Comparison of ENCODE assay signal across 8 cellular contexts in the genomic region with DNA sequence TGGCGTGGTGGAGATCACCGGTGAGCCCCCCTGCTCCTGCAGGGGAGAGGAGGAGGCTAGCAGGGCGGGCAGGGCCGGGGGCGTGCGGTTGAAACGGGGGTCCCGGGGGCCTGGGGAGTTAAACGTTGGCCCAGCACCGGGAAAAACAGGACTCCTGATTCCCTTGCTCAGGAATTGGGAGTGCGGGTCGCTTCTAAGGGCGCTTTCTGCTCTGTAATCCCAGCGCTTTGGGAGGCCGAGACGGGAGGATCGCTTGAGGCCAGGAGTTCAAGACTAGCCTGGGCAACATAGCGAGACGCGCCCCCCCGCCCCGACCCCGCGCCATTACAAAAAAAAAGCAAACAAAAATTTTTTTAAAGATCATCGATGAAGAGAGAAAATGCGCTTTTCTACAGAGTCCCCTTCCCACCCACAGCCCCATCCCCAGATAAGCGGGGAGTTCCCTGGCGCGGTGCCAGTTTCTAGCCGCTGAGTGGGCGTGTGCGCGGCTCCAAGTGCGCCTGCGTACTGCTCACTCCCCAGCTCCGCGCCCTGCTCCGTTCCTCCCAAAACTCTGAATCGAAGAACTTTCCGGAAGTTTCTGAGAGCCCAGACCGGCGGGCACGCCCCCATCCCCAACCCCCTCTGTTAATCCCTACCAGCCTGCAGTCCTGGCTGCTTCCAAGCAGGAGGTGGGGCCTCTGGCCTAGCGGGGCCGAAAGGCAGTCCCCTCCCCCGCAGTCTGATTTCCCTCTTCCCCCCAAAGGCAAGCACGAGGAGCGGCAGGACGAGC. TPM values are rescaled to one million over a fixed set of nuclear protein-coding genes. Genes with fewer than 3 reads are reported as not detected.
DNase-seq lines count a peak whose midpoint lies in the region; ATAC-seq and TF ChIP-seq lines count a peak whose summit lies in the region.

No MANE protein-coding gene starts in this region.

- no peaks in the 10 kb centered on the region for H3K36me3 Mint-ChIP-seq in activated B cell treated with CpG ODN at 0.5 μM for 24 hours (ENCODE audit: low read depth)
- H3K36me3 Mint-ChIP-seq in immature natural killer cell = no peaks in the 10 kb centered on the region

- H3K36me3 ChIP-seq in mammary epithelial cell (ENCODE audit: insufficient read depth, low read length) (peaks cover 2% of the 10 kb centered on the region), smooth muscle cell (ENCODE audit: low read depth) (no peaks in the 10 kb centered on the region)

- TF ChIP-seq CTCF in activated B cell treated with CpG ODN at 0.5 μM for 24 hours (IDR thresholded peaks at IDR 0.05) (no peak), mammary epithelial cell (conservative IDR thresholded peaks at IDR 0.05 in 1 of 2, IDR thresholded peaks at IDR 0.05 in 1 of 2; ENCODE audit: extremely low read depth in 1 of 2, insufficient read depth in 1 of 2, low read depth in 1 of 2, low read length in 2 of 2) (no peak), smooth muscle cell (IDR thresholded peaks at IDR 0.05; ENCODE audit: borderline replicate concordance, insufficient read depth, poor library complexity, severe bottlenecking) (no peak)

- POLR2A ChIA-PET in activated B cell treated with CpG ODN at 0.5 μM for 24 hours (lab: Charles Lee) = interaction anchor here (0.5 to 2.3 kb wide), 5 partner anchors 9 to 1931 kb away, joined by 3 to 14 read pairs (median 9); a partner anchor contains a TSS

- no peaks in the 10 kb centered on the region for H3K27me3 Mint-ChIP-seq in activated B cell treated with CpG ODN at 0.5 μM for 24 hours
- peaks cover 2 to 4% (median 3%) of the 10 kb centered on the region in 3 donors for H3K27me3 Mint-ChIP-seq in immature natural killer cell (ENCODE audit: low read depth in 3 of 3)

- H3K9me3 Mint-ChIP-seq in activated B cell treated with CpG ODN at 0.5 μM for 24 hours (peaks cover 2% of the 10 kb centered on the region), immature natural killer cell (no peaks in the 10 kb centered on the region)

- H2AFZ ChIP-seq in mammary epithelial cell (ENCODE audit: low read depth, low read length) (peak overlapping the region; percentile 73), smooth muscle cell (ENCODE audit: low read depth) (no peak overlapping the region)

- no TSS peak for BruUV-seq in mammary epithelial cell (replicated peaks; lab: Mats Ljungman, UMichigan)

- CTCF ChIA-PET in activated B cell treated with CpG ODN at 0.5 μM for 24 hours (lab: Charles Lee) (interaction anchor here (1.0 to 1.9 kb wide), 2 partner anchors 11 to 15 kb away, joined by 3 to 8 read pairs; no protein-coding TSS in a partner anchor), mammary epithelial cell (lab: Charles Lee; ENCODE audit: low non-redundant PET) (interaction anchor here (0.7 kb wide), 1 partner anchor 11 kb away, joined by 7 read pairs; no protein-coding TSS in a partner anchor)

- in situ Hi-C loops in mammary epithelial cell (cut with MboI; ENCODE audit: low sequenced_read_pairs in 2 of 2) = loop anchor here in 1 of 2 donors (25.0 kb wide), 2 partner anchors 241 to 441 kb away; no protein-coding TSS in a partner anchor

- peaks cover 21% of the 10 kb centered on the region for H3F3A ChIP-seq in smooth muscle cell (ENCODE audit: low read depth)

- H3K4me3 Mint-ChIP-seq in activated B cell treated with CpG ODN at 0.5 μM for 24 hours (peak overlapping the region; percentile 90), immature natural killer cell (peak overlapping the region; percentile 88 to 94 (median 91))

- H3K4me1 Mint-ChIP-seq in activated B cell treated with CpG ODN at 0.5 μM for 24 hours (peaks cover 13% of the 10 kb centered on the region), immature natural killer cell (peaks cover 15 to 19% of the 10 kb centered on the region in 2 donors)

- H3K9ac ChIP-seq in mammary epithelial cell (ENCODE audit: insufficient read depth, low read length) (peak overlapping the region; percentile 70), smooth muscle cell (ENCODE audit: low read depth) (peak overlapping the region; percentile 88)

- H3K27me3 ChIP-seq in mammary epithelial cell (ENCODE audit: insufficient read depth, low read length) = no peaks in the 10 kb centered on the region
- no peaks in the 10 kb centered on the region for H3K27me3 ChIP-seq in smooth muscle cell (ENCODE audit: low read depth)

- intact Hi-C loops in activated B cell treated with CpG ODN at 0.5 μM for 24 hours (cut with micrococcal nuclease) (loop anchor here (1.0 to 5.0 kb wide), 3 partner anchors 11 to 311 kb away; a partner anchor contains a TSS), mammary epithelial cell (cut with micrococcal nuclease) (loop anchor here (5.0 kb wide), 1 partner anchor 426 kb away; a partner anchor contains a TSS)

- H4K20me1 ChIP-seq in mammary epithelial cell (ENCODE audit: insufficient read depth, low read length) (no peaks in the 10 kb centered on the region), smooth muscle cell (ENCODE audit: low read depth) (peaks cover 19% of the 10 kb centered on the region)

- H3K9me3 ChIP-seq in mammary epithelial cell (replicated peaks; ENCODE audit: insufficient read depth, low read length) (no peaks in the 10 kb centered on the region), smooth muscle cell (replicated peaks; ENCODE audit: low read depth) (no peaks in the 10 kb centered on the region)

- peaks cover 52% of the 10 kb centered on the region for H3K4me1 ChIP-seq in mammary epithelial cell (ENCODE audit: insufficient read depth, low read length)
- peaks cover 16% of the 10 kb centered on the region for H3K4me1 ChIP-seq in smooth muscle cell (ENCODE audit: low read depth)

- peak; percentile 88 for DNase-seq in CMK (ENCODE audit: low read depth)
- peak; percentile 55 for DNase-seq in NCI-H1694 treated with DMSO at 0.1 percent for 48 hours (lab: John Stamatoyannopoulos, UW)
- peak; percentile 72 for DNase-seq in activated B cell treated with CpG ODN at 0.5 μM for 24 hours
- DNase-seq in mammary epithelial cell = peak; percentile 81
- DNase-seq in immature natural killer cell = peak; percentile 50 to 63 (median 59)
- peak; percentile 68 for DNase-seq in smooth muscle cell (lab: John Stamatoyannopoulos, UW; ENCODE audit: unreplicated experiment)

- H3K27ac ChIP-seq in mammary epithelial cell (ENCODE audit: insufficient read depth, low read depth, low read length) = peak overlapping the region; percentile 66
- H3K27ac ChIP-seq in smooth muscle cell (ENCODE audit: low read depth) = peak overlapping the region; percentile 91

- H3K27ac Mint-ChIP-seq in activated B cell treated with CpG ODN at 0.5 μM for 24 hours (peak overlapping the region; percentile 81), immature natural killer cell (peak overlapping the region in 5 of 6 donors; percentile 16 to 82 (median 62))

- 0% methylated on average over 11 of the region's 49 CpGs for WGBS in mammary epithelial cell (ENCODE audit: low coverage, missing lambda C conversion rate)
- WGBS in smooth muscle cell (ENCODE audit: low lambda C conversion rate) = 2% methylated on average over 40 of the region's 49 CpGs

- H3K4me2 ChIP-seq in mammary epithelial cell (ENCODE audit: insufficient read depth, low read depth, low read length) = peak overlapping the region; percentile 83
- H3K4me2 ChIP-seq in smooth muscle cell = peak overlapping the region; percentile 86

- dilution Hi-C loops in mammary epithelial cell (cut with HindIII; ENCODE audit: low sequenced_read_pairs) = no loop called here

- H3K79me2 ChIP-seq in mammary epithelial cell (ENCODE audit: insufficient read depth, low read length) = peaks cover 17% of the 10 kb centered on the region
- H3K79me2 ChIP-seq in smooth muscle cell (ENCODE audit: low read depth) = no peaks in the 10 kb centered on the region

- peak overlapping the region; percentile 65 to 91 (median 78) for H3K4me3 ChIP-seq in mammary epithelial cell (replicated peaks in 1 of 3; ENCODE audit: insufficient read depth in 1 of 3, low read depth in 2 of 3, low read length in 3 of 3)
- H3K4me3 ChIP-seq in smooth muscle cell = peak overlapping the region; percentile 89

- ATAC-seq in GM21786 (IDR thresholded peaks at IDR 0.05; ENCODE audit: unreplicated experiment) (peak; percentile 37), activated B cell treated with CpG ODN at 0.5 μM for 24 hours (ENCODE audit: low read depth) (peak; percentile 67), GM21576 (IDR thresholded peaks at IDR 0.05; ENCODE audit: unreplicated experiment) (no peak)

RNA-seq across cellular contexts. Expression of a gene that starts 0.8 kb away (rescaled TPM):
- total RNA-seq in activated B cell treated with CpG ODN at 0.5 μM for 24 hours (63.4 and 65.6 TPM in 2 replicates), mammary epithelial cell (100 to 1,000 TPM; 523 to 862 TPM), smooth muscle cell (374 and 484 TPM in 2 replicates)
- polyA plus RNA-seq in mammary epithelial cell (420 TPM), immature natural killer cell (10 to 100 TPM; 11.2 to 49.8 (median 34.6) TPM), smooth muscle cell (1,842 and 2,006 TPM in 2 replicates)
- polyA minus RNA-seq in mammary epithelial cell = 132 TPM

RNA-seq across cellular contexts. Expression of a gene that starts 55.5 kb away (rescaled TPM):
- total RNA-seq in activated B cell treated with CpG ODN at 0.5 μM for 24 hours (70.5 and 71.1 TPM in 2 replicates), mammary epithelial cell (100 to 1,000 TPM; 155 to 227 TPM), smooth muscle cell (132 and 142 TPM in 2 replicates)
- polyA plus RNA-seq in mammary epithelial cell (74.1 TPM), immature natural killer cell (1 to 10 TPM; 1.1 to 3.2 (median 1.4) TPM), smooth muscle cell (17.6 and 21.1 TPM in 2 replicates)
- polyA minus RNA-seq in mammary epithelial cell = 151 TPM
